Comparison of ENCODE assay signal across 9 cellular contexts in genomic region chr22:26642465-26643367, GRCh38. TPM values are rescaled to one million over a fixed set of nuclear protein-coding genes. Genes with fewer than 3 reads are reported as not detected.
DNase-seq lines count a peak whose midpoint lies in the region; ATAC-seq, FAIRE-seq and TF ChIP-seq lines count a peak whose summit lies in the region.
"Had no signal": no experiment of that assay in that cellular context is flagged by ENCODE, and none has a peak within 500 bp of the region (broad histone marks: within the 10 kb centered on the region; RNA-seq: fewer than 3 reads in every experiment).

No MANE protein-coding gene starts in this region.

- H3K4me3 ChIP-seq in skin epidermis: no peak overlapping the region

- peak overlapping the region; percentile 68 for H3K4me3 Mint-ChIP-seq in T-helper 2 cell treated with Interferon-gamma antibody and Interleukin-4, amounts not matched to agents 5 μg/mL and 100 μg/mL, for 36 hours
- peak overlapping the region; percentile 73 for H3K4me3 Mint-ChIP-seq in activated naive CD8-positive, alpha-beta T cell treated with anti-CD3 and anti-CD28 coated beads, Interleukin-2, amount 50 U/mL, for 24 hours

- H3K36me3 Mint-ChIP-seq in T-helper 2 cell treated with Interferon-gamma antibody and Interleukin-4, amounts not matched to agents 5 μg/mL and 100 μg/mL, for 36 hours (ENCODE audit: low read depth): no peaks in the 10 kb centered on the region
- no peaks in the 10 kb centered on the region for H3K36me3 Mint-ChIP-seq in activated naive CD8-positive, alpha-beta T cell treated with anti-CD3 and anti-CD28 coated beads, Interleukin-2, amount 50 U/mL, for 24 hours (ENCODE audit: low read depth)

- DNase-seq in GM12891 (ENCODE audit: insufficient read length, low spot score): no peak
- DNase-seq in T-helper 2 cell treated with Interferon-gamma antibody and Interleukin-4, amounts not matched to agents 5 μg/mL and 100 μg/mL, for 36 hours (ENCODE audit: low spot score): peak; percentile 78
- DNase-seq in activated naive CD8-positive, alpha-beta T cell treated with anti-CD3 and anti-CD28 coated beads, Interleukin-2, amount 50 U/mL, for 24 hours: peak; percentile 88
- no peak for DNase-seq in DMS 273 treated with DMSO at 0.1 percent for 48 hours (lab: John Stamatoyannopoulos, UW)
- DNase-seq in A172 (ENCODE audit: low spot score): no peak

- peak; percentile 61 for FAIRE-seq in GM12891 (lab: Jason Lieb, UNC)
- FAIRE-seq: islet of Langerhans had no signal

- H3K27me3 Mint-ChIP-seq in T-helper 2 cell treated with Interferon-gamma antibody and Interleukin-4, amounts not matched to agents 5 μg/mL and 100 μg/mL, for 36 hours (ENCODE audit: low read depth): peaks cover 2% of the 10 kb centered on the region
- no peaks in the 10 kb centered on the region for H3K27me3 Mint-ChIP-seq in activated naive CD8-positive, alpha-beta T cell treated with anti-CD3 and anti-CD28 coated beads, Interleukin-2, amount 50 U/mL, for 24 hours

- ATAC-seq in activated naive CD8-positive, alpha-beta T cell treated with anti-CD3 and anti-CD28 coated beads, Interleukin-2, amount 50 U/mL, for 24 hours: peak; percentile 98
- ATAC-seq in GM18867 (IDR thresholded peaks at IDR 0.05; ENCODE audit: unreplicated experiment) (no peak), GM21515 (IDR thresholded peaks at IDR 0.05; ENCODE audit: unreplicated experiment) (no peak)

- peak overlapping the region in 14 of 21 experiments; percentile 11 to 92 (median 52) for H3K27ac ChIP-seq in skin epidermis

- H3K27ac Mint-ChIP-seq in T-helper 2 cell treated with Interferon-gamma antibody and Interleukin-4, amounts not matched to agents 5 μg/mL and 100 μg/mL, for 36 hours: peak overlapping the region; percentile 92
- H3K27ac Mint-ChIP-seq in activated naive CD8-positive, alpha-beta T cell treated with anti-CD3 and anti-CD28 coated beads, Interleukin-2, amount 50 U/mL, for 24 hours: peak overlapping the region; percentile 86

- H3K9me3 Mint-ChIP-seq in T-helper 2 cell treated with Interferon-gamma antibody and Interleukin-4, amounts not matched to agents 5 μg/mL and 100 μg/mL, for 36 hours: no peaks in the 10 kb centered on the region
- H3K9me3 Mint-ChIP-seq in activated naive CD8-positive, alpha-beta T cell treated with anti-CD3 and anti-CD28 coated beads, Interleukin-2, amount 50 U/mL, for 24 hours: no peaks in the 10 kb centered on the region

- no peak for TF ChIP-seq POLR2A in GM12891 (IDR thresholded peaks at IDR 0.05; ENCODE audit: low read depth, low read length)

- H3K4me1 Mint-ChIP-seq in T-helper 2 cell treated with Interferon-gamma antibody and Interleukin-4, amounts not matched to agents 5 μg/mL and 100 μg/mL, for 36 hours (ENCODE audit: low read depth): peaks cover 59% of the 10 kb centered on the region
- peaks cover 66% of the 10 kb centered on the region for H3K4me1 Mint-ChIP-seq in activated naive CD8-positive, alpha-beta T cell treated with anti-CD3 and anti-CD28 coated beads, Interleukin-2, amount 50 U/mL, for 24 hours

TF ChIP-seq in GM12891, 5 proteins besides CTCF, POLR2A, EP300 and RAD21:
- TF ChIP-seq PAX5 (IDR thresholded peaks at IDR 0.05; ENCODE audit: insufficient read depth, low read length, severe bottlenecking) (no peak), SPI1 (IDR thresholded peaks at IDR 0.05; ENCODE audit: low read depth, low read length) (0 out of 2 replicates have a peak, but pooled peaks have one; percentile 4), POU2F2 (IDR thresholded peaks at IDR 0.05; ENCODE audit: low read depth, low read length) (no peak), POLR2AphosphoS5 (IDR thresholded peaks at IDR 0.05; ENCODE audit: low read depth, low read length) (no peak)

RNA-seq across cellular contexts. Expression of gene MIAT, which starts 14.7 kb away (rescaled TPM):
- polyA plus RNA-seq in GM12891 (2012; ENCODE audit: low read depth, missing spikeins): 1.2 TPM
- 1.9 and 2.2 TPM in 2 replicates for total RNA-seq in A172 (2014; rRNA removed; shearing (Covaris generic))

RNA-seq across cellular contexts. Expression of gene CRYBA4, which starts 21.0 kb away (rescaled TPM):
- polyA plus RNA-seq in GM12891 (2012; ENCODE audit: low read depth, missing spikeins): 0.28 TPM
- total RNA-seq in A172 (2014; rRNA removed; shearing (Covaris generic)): not detected in 2 replicates

RNA-seq across cellular contexts. Expression of gene CRYBB1, which starts 24.9 kb away (rescaled TPM):
- not detected for polyA plus RNA-seq in GM12891 (2012; ENCODE audit: low read depth, missing spikeins)
- total RNA-seq in A172 (2014; rRNA removed; shearing (Covaris generic)): not detected in 2 replicates

RNA-seq across cellular contexts. Expression of gene TPST2, which starts 52.8 kb away (rescaled TPM):
- 13.3 TPM for polyA plus RNA-seq in GM12891 (2012; ENCODE audit: low read depth, missing spikeins)
- total RNA-seq in A172 (2014; rRNA removed; shearing (Covaris generic)): 5.5 and 9.5 TPM in 2 replicates

Comparison
In these comparisons a context has a peak if more than half of its experiments do, and no peak if none do; other contexts are left out.
1. DNase-seq: peak in T-helper 2 cell treated with Interferon-gamma antibody and Interleukin-4, amounts not matched to agents 5 μg/mL and 100 μg/mL, for 36 hours (single experiment) and activated naive CD8-positive, alpha-beta T cell treated with anti-CD3 and anti-CD28 coated beads, Interleukin-2, amount 50 U/mL, for 24 hours (single experiment); none in GM12891 (single experiment), DMS 273 treated with DMSO at 0.1 percent for 48 hours (single experiment) and A172 (single experiment).